In genomic region chr3:8653800-8654408, GRCh38 we compare ENCODE assay signal across 1 cellular context.
TF ChIP-seq lines count a peak whose summit lies in the region.

No MANE protein-coding gene starts in this region.

TF ChIP-seq in HepG2, 621 proteins besides CTCF, POLR2A, EP300 and RAD21 (continued from another document and continues in another):
- TF ChIP-seq HIC2 (CRISPR knock-in tag; IDR thresholded peaks at IDR 0.05; ENCODE audit: low read depth) (no peak), TBL1XR1 (IDR thresholded peaks at IDR 0.05; ENCODE audit: borderline replicate concordance, low read length, partially characterized antibody) (peak; percentile 64), ATF2 (CRISPR knock-in tag; IDR thresholded peaks at IDR 0.05) (0 out of 2 replicates have a peak, but pooled peaks have one; percentile 18), MBD4 (IDR thresholded peaks at IDR 0.05; ENCODE audit: borderline replicate concordance, low read length) (no peak), AHR (CRISPR knock-in tag; IDR thresholded peaks at IDR 0.05) (no peak), ZNF644 (CRISPR knock-in tag; IDR thresholded peaks at IDR 0.05; ENCODE audit: low read depth) (peak; percentile 72; the same call in 1 of the 2 replicates), ETS1 (CRISPR knock-in tag; IDR thresholded peaks at IDR 0.05) (no peak), SALL1 (CRISPR knock-in tag; IDR thresholded peaks at IDR 0.05) (peak; percentile 69), GABPA (IDR thresholded peaks at IDR 0.05; ENCODE audit: low read depth, low read length) (no peak), GABPA (CRISPR knock-in tag; IDR thresholded peaks at IDR 0.05; ENCODE audit: low read depth) (no peak), TBP (CRISPR knock-in tag; IDR thresholded peaks at IDR 0.05) (no peak), CEBPG (CRISPR knock-in tag; IDR thresholded peaks at IDR 0.05) (no peak), KDM6A (CRISPR knock-in tag; IDR thresholded peaks at IDR 0.05; ENCODE audit: low read depth) (0 out of 2 replicates have a peak, but pooled peaks have one; percentile 34), NCOR1 (IDR thresholded peaks at IDR 0.05; ENCODE audit: borderline replicate concordance, low read length) (peak; percentile 81; the same call in 1 of the 2 replicates), ZBTB38 (CRISPR knock-in tag; IDR thresholded peaks at IDR 0.05) (0 out of 2 replicates have a peak, but pooled peaks have one; percentile 32), ZNF292 (CRISPR knock-in tag; IDR thresholded peaks at IDR 0.05; ENCODE audit: borderline replicate concordance, low read depth) (peak; percentile 83; the same call in 1 of the 2 replicates), ZFP91 (CRISPR knock-in tag; IDR thresholded peaks at IDR 0.05; ENCODE audit: borderline replicate concordance) (no peak), THRA (CRISPR knock-in tag; IDR thresholded peaks at IDR 0.05; ENCODE audit: borderline replicate concordance) (peak; percentile 30; the same call in 1 of the 2 replicates), PITX1 (CRISPR knock-in tag; IDR thresholded peaks at IDR 0.05) (peak; percentile 72), ZBTB43 (CRISPR knock-in tag; conservative IDR thresholded peaks at IDR 0.05) (no peak), SOX6 (IDR thresholded peaks at IDR 0.05) (no peak), SOX6 (CRISPR knock-in tag; IDR thresholded peaks at IDR 0.05) (peak; percentile 43; the same call in 1 of the 2 replicates), ZNF552 (CRISPR knock-in tag; IDR thresholded peaks at IDR 0.05; ENCODE audit: borderline replicate concordance) (no peak), ZNF33B (CRISPR knock-in tag; IDR thresholded peaks at IDR 0.05) (no peak), FOXA3 (CRISPR knock-in tag; IDR thresholded peaks at IDR 0.05) (peak; percentile 69), SP5 (CRISPR knock-in tag; IDR thresholded peaks at IDR 0.05; ENCODE audit: borderline replicate concordance, low read depth) (peak; percentile 10; the same call in 1 of the 2 replicates), ZNF773 (CRISPR knock-in tag; IDR thresholded peaks at IDR 0.05; ENCODE audit: borderline replicate concordance) (no peak), ZBTB20 (CRISPR knock-in tag; IDR thresholded peaks at IDR 0.05; ENCODE audit: borderline replicate concordance, low read depth) (no peak), ZNF768 (CRISPR knock-in tag; IDR thresholded peaks at IDR 0.05) (no peak), IRF2 (CRISPR knock-in tag; IDR thresholded peaks at IDR 0.05) (peak; percentile 70; the same call in 1 of the 2 replicates), MYNN (CRISPR knock-in tag; IDR thresholded peaks at IDR 0.05; ENCODE audit: low read depth) (no peak), RAD51 (IDR thresholded peaks at IDR 0.05; ENCODE audit: borderline replicate concordance) (no peak), RFX1 (IDR thresholded peaks at IDR 0.05) (peak; percentile 88), ZNF280B (CRISPR knock-in tag; IDR thresholded peaks at IDR 0.05; ENCODE audit: borderline replicate concordance) (no peak), REL (CRISPR knock-in tag; conservative IDR thresholded peaks at IDR 0.05) (no peak), ZNF331 (CRISPR knock-in tag; IDR thresholded peaks at IDR 0.05) (no peak), ZSCAN31 (CRISPR knock-in tag; IDR thresholded peaks at IDR 0.05; ENCODE audit: low read depth) (no peak), ZNF484 (CRISPR knock-in tag; IDR thresholded peaks at IDR 0.05; ENCODE audit: borderline replicate concordance, low read depth) (no peak), TBX3 (IDR thresholded peaks at IDR 0.05; ENCODE audit: borderline replicate concordance) (peak; percentile 27; the same call in 1 of the 2 replicates), ZNF10 (CRISPR knock-in tag; IDR thresholded peaks at IDR 0.05; ENCODE audit: borderline replicate concordance, low read depth) (no peak), ZNF407 (CRISPR knock-in tag; IDR thresholded peaks at IDR 0.05; ENCODE audit: not compliant biosample characterization) (no peak), RFX3 (CRISPR knock-in tag; IDR thresholded peaks at IDR 0.05) (peak; percentile 83), PLSCR1 (CRISPR knock-in tag; IDR thresholded peaks at IDR 0.05; ENCODE audit: borderline replicate concordance) (no peak)
